In the genomic region with DNA sequence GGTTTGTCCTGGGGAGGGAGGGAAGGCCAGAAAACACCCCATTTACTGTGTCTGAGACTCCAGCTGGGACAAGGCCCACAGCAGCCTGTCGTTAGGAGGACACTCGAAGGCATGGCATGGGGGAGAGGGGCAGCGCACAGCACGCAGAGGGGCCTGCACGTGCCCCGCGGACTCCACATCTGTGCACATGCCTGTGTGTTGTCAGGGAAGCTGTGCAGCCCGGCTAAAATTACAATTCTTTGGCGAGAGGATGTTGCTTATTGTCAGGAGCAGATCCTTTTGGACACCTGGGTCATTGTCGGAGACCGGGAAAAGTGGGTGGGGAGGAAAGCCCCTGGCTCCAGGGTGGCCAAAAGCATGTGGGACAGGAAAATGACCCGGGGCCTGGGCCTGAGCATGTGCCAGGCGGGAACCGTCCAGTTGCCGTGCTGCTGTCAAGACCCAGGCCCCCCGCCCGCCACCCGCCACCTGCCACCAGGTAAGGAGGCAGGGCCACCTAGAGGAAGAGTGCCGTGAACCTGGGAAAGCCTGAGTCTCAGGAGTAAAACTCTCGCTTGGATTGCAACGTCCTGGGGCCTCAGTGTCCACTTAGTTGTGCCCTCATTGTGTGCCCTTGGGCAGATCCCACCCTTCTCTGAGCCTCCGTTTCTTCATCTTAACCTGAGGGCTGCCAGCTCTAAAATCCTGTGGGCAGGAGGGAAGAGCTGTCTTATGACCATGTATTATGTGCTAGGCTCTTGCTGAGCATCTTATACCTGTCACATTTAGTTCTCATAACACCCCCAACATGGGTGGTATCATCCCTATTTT, we compare ENCODE assay signal across 1 cellular context.
TF ChIP-seq lines count a peak whose summit lies in the region.

No MANE protein-coding gene starts in this region.

TF ChIP-seq in HepG2, 621 proteins besides CTCF, POLR2A, EP300 and RAD21:
- no peak for TF ChIP-seq ZNF652 (CRISPR knock-in tag; IDR thresholded peaks at IDR 0.05; ENCODE audit: borderline replicate concordance, low read depth)
- TF ChIP-seq, protein P1, sequence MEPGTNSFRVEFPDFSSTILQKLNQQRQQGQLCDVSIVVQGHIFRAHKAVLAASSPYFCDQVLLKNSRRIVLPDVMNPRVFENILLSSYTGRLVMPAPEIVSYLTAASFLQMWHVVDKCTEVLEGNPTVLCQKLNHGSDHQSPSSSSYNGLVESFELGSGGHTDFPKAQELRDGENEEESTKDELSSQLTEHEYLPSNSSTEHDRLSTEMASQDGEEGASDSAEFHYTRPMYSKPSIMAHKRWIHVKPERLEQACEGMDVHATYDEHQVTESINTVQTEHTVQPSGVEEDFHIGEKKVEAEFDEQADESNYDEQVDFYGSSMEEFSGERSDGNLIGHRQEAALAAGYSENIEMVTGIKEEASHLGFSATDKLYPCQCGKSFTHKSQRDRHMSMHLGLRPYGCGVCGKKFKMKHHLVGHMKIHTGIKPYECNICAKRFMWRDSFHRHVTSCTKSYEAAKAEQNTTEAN (CRISPR knock-in tag; conservative IDR thresholded peaks at IDR 0.05): 0 out of 2 replicates have a peak, but pooled peaks have one; percentile 1
